Comparison of ENCODE assay signal across 24 cellular contexts in the genomic region with DNA sequence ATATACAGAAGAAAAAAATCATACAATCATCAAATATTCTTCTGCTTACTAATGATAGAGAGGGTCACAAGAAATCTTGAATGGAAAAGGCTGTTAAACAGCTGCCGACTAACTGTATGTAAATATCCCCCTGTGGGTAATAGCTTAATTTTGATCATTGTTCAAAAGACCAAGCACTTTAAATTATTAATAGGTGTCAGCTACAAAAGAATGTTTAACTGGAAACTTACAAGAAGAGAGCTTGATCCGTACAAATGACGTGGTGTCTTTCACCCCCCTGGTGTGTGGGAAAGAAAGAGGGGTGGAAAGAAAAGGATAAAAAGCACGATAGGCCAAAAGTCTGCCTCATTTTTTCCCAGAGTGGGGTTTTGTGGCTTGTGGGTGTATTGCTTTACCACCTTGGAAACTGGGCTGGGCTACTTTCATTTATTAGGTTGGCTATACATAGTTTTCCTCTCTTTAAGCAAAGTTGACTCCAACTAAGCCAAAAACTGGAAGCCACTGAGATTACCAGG.
"Had no signal": no experiment of that assay in that cellular context is flagged by ENCODE, and none has a peak within 500 bp of the region (broad histone marks: within the 10 kb centered on the region; RNA-seq: fewer than 3 reads in every experiment).

No MANE protein-coding gene starts in this region.

- H3K36me3 Mint-ChIP-seq: activated CD8-positive, alpha-beta memory T cell treated with anti-CD3 and anti-CD28 coated beads, Interleukin-2, amount 10 ng/mL, durations not matched to agents 7 days and 5 days; activated naive CD4-positive, alpha-beta T cell treated with anti-CD3 and anti-CD28 coated beads, Interleukin-2, amount 10 ng/mL, durations not matched to agents 7 days and 5 days; natural killer cell; stimulated activated memory B cell treated with anti-CD40 and anti-IgM and Interleukin-4, amounts not matched to agents 10 μg/mL and 1 μg/mL and 100 μg/mL, for 72 hours had no signal

- DNase-seq: activated CD4-positive, alpha-beta T cell treated with anti-CD3 and anti-CD28 coated beads, Interleukin-2, amount 50 U/mL, for 4 hours; activated CD8-positive, alpha-beta memory T cell treated with anti-CD3 and anti-CD28 coated beads, Interleukin-2, amount 10 ng/mL, durations not matched to agents 7 days and 5 days; activated effector memory CD4-positive, alpha-beta T cell treated with anti-CD3 and anti-CD28 coated beads, Interleukin-2, amount 50 U/mL, for 16 hours; activated naive CD4-positive, alpha-beta T cell treated with anti-CD3 and anti-CD28 coated beads, Interleukin-2, amount 10 ng/mL, durations not matched to agents 7 days and 5 days; activated T-cell treated with anti-CD3 and anti-CD28 coated beads for 4 hours; anterior cingulate cortex; esophagus squamous epithelium; heart left ventricle; left ventricle myocardium superior; midbrain; natural killer cell; ovary; stimulated activated CD4-positive, alpha-beta T cell treated with anti-CD3 and anti-CD28 coated beads, Interleukin-2, amount 100 ng/mL, for 24 hours; T-helper 9 cell; upper lobe of left lung had no signal

- H3K36me3 ChIP-seq: breast epithelium, esophagus squamous epithelium, gastroesophageal sphincter, heart left ventricle, neutrophil, ovary, prostate gland, right atrium auricular region, thoracic aorta, upper lobe of left lung had no signal

- H3K27ac Mint-ChIP-seq: activated CD8-positive, alpha-beta memory T cell treated with anti-CD3 and anti-CD28 coated beads, Interleukin-2, amount 10 ng/mL, durations not matched to agents 7 days and 5 days; activated naive CD4-positive, alpha-beta T cell treated with anti-CD3 and anti-CD28 coated beads, Interleukin-2, amount 10 ng/mL, durations not matched to agents 7 days and 5 days; natural killer cell; stimulated activated memory B cell treated with anti-CD40 and anti-IgM and Interleukin-4, amounts not matched to agents 10 μg/mL and 1 μg/mL and 100 μg/mL, for 72 hours had no signal

- H3K4me1 Mint-ChIP-seq: activated CD8-positive, alpha-beta memory T cell treated with anti-CD3 and anti-CD28 coated beads, Interleukin-2, amount 10 ng/mL, durations not matched to agents 7 days and 5 days; activated naive CD4-positive, alpha-beta T cell treated with anti-CD3 and anti-CD28 coated beads, Interleukin-2, amount 10 ng/mL, durations not matched to agents 7 days and 5 days; central memory CD8-positive, alpha-beta T cell; natural killer cell; stimulated activated memory B cell treated with anti-CD40 and anti-IgM and Interleukin-4, amounts not matched to agents 10 μg/mL and 1 μg/mL and 100 μg/mL, for 72 hours had no signal

- H3K27ac ChIP-seq: breast epithelium, coronary artery, gastroesophageal sphincter, heart left ventricle, neutrophil, ovary, prostate gland, right atrium auricular region, thoracic aorta, upper lobe of left lung had no signal

- H3K9me3 ChIP-seq: breast epithelium, esophagus squamous epithelium, gastroesophageal sphincter, heart left ventricle, neutrophil, ovary, prostate gland, right atrium auricular region, thoracic aorta, upper lobe of left lung had no signal

- H3K4me3 Mint-ChIP-seq: activated CD8-positive, alpha-beta memory T cell treated with anti-CD3 and anti-CD28 coated beads, Interleukin-2, amount 10 ng/mL, durations not matched to agents 7 days and 5 days; activated naive CD4-positive, alpha-beta T cell treated with anti-CD3 and anti-CD28 coated beads, Interleukin-2, amount 10 ng/mL, durations not matched to agents 7 days and 5 days; central memory CD8-positive, alpha-beta T cell; natural killer cell; stimulated activated memory B cell treated with anti-CD40 and anti-IgM and Interleukin-4, amounts not matched to agents 10 μg/mL and 1 μg/mL and 100 μg/mL, for 72 hours had no signal

- H3K9me3 Mint-ChIP-seq: activated naive CD4-positive, alpha-beta T cell treated with anti-CD3 and anti-CD28 coated beads, Interleukin-2, amount 10 ng/mL, durations not matched to agents 7 days and 5 days; central memory CD8-positive, alpha-beta T cell; natural killer cell had no signal

- H3K4me1 ChIP-seq: breast epithelium, esophagus squamous epithelium, prostate gland, right atrium auricular region, upper lobe of left lung had no signal

- H3K27me3 ChIP-seq: breast epithelium, esophagus squamous epithelium, gastroesophageal sphincter, heart left ventricle, neutrophil, ovary, right atrium auricular region, upper lobe of left lung had no signal

- H3K4me3 ChIP-seq: breast epithelium, coronary artery, esophagus squamous epithelium, gastroesophageal sphincter, heart left ventricle, ovary, prostate gland, right atrium auricular region, thoracic aorta, upper lobe of left lung had no signal
